ENCODE assay signal across 9 cellular contexts in genomic region chr11:96393753-96394348, GRCh38. TPM values are rescaled to one million over a fixed set of nuclear protein-coding genes. Genes with fewer than 3 reads are reported as not detected.
DNase-seq lines count a peak whose midpoint lies in the region; ATAC-seq, FAIRE-seq and TF ChIP-seq lines count a peak whose summit lies in the region.
"Had no signal": no experiment of that assay in that cellular context is flagged by ENCODE, and none has a peak within 500 bp of the region (broad histone marks: within the 10 kb centered on the region; RNA-seq: fewer than 3 reads in every experiment).

No MANE protein-coding gene starts in this region.

- TF ChIP-seq EP300 in K562 (IDR thresholded peaks at IDR 0.05; ENCODE audit: low read length): no peak
- TF ChIP-seq EP300 in HepG2 (IDR thresholded peaks at IDR 0.05; ENCODE audit: low read depth in 2 of 2, low read length in 2 of 2): no peak
- no peak for TF ChIP-seq EP300 in HepG2 (CRISPR knock-in tag; IDR thresholded peaks at IDR 0.05; ENCODE audit: borderline replicate concordance)

- H3K4me3 ChIP-seq in K562 (no peak overlapping the region), HepG2 (replicated peaks in 1 of 3; ENCODE audit: insufficient read depth in 1 of 3, low read depth in 2 of 3, low read length in 3 of 3) (no peak overlapping the region; a peak in 1 of 6 replicates)

- peak; percentile 55 for DNase-seq in GM03348 (ENCODE audit: low spot score)
- peak; percentile 36 for DNase-seq in NCI-H1105 (lab: John Stamatoyannopoulos, UW)
- peak; percentile 22 to 57 (median 30) for DNase-seq in K562 (ENCODE audit: extremely low read depth in 1 of 4, low spot score in 3 of 4)
- DNase-seq in HepG2 (ENCODE audit: low spot score): peak; percentile 44
- no peak for DNase-seq in activated naive CD8-positive, alpha-beta T cell treated with anti-CD3 and anti-CD28 coated beads for 36 hours
- no peak for DNase-seq in stimulated activated naive CD8-positive, alpha-beta T cell treated with anti-CD3 and anti-CD28 coated beads, Interleukin-15, amount 100 ng/mL, for 72 hours

- H3K9me3 ChIP-seq in K562 (replicated peaks; ENCODE audit: control insufficient read depth, insufficient read depth, low read depth, low read length): peaks cover 10% of the 10 kb centered on the region; the same call in 1 of the 2 replicates
- peaks cover 11% of the 10 kb centered on the region; the same call in 1 of the 2 replicates for H3K9me3 ChIP-seq in HepG2 (ENCODE audit: low read length)

- POLR2A ChIA-PET in K562 (lab: Yijun Ruan, JAX) (interaction anchor here (1.2 kb wide), 1 partner anchor 8 kb away, joined by 3 read pairs; no protein-coding TSS in a partner anchor), HepG2 (lab: Yijun Ruan, JAX) (interaction anchor here (1.8 kb wide), 1 partner anchor 545 kb away, joined by 4 read pairs; no protein-coding TSS in a partner anchor)

- H2AFZ ChIP-seq in K562 (ENCODE audit: low read depth, low read length) (no peak overlapping the region), HepG2 (ENCODE audit: low read length) (no peak overlapping the region)

- intact Hi-C loops in K562 (cut with micrococcal nuclease): loop anchor here (2.0 to 5.0 kb wide), 3 partner anchors 152 to 557 kb away; no protein-coding TSS in a partner anchor
- intact Hi-C loops in HepG2 (cut with micrococcal nuclease; ENCODE audit: unreplicated experiment): loop anchor here (1.0 to 2.0 kb wide), 4 partner anchors 303 to 558 kb away; no protein-coding TSS in a partner anchor

- TF ChIP-seq POLR2A in K562 (conservative IDR thresholded peaks at IDR 0.05) (no peak), HepG2 (IDR thresholded peaks at IDR 0.05; ENCODE audit: insufficient read depth in 1 of 2, low read depth in 2 of 2, low read length in 2 of 2) (no peak)

- ATAC-seq in K562 (no peak), HepG2 (no peak), HG03139 (IDR thresholded peaks at IDR 0.05; ENCODE audit: unreplicated experiment) (no peak)
- no peak for ATAC-seq in stimulated activated naive CD8-positive, alpha-beta T cell treated with anti-CD3 and anti-CD28 coated beads, Interleukin-15, amount 100 ng/mL, for 72 hours

- H3K27ac Mint-ChIP-seq in activated naive CD8-positive, alpha-beta T cell treated with anti-CD3 and anti-CD28 coated beads for 36 hours: no peak overlapping the region
- peak overlapping the region in 1 of 2 donors; percentile 30 for H3K27ac Mint-ChIP-seq in stimulated activated naive CD8-positive, alpha-beta T cell treated with anti-CD3 and anti-CD28 coated beads, Interleukin-15, amount 100 ng/mL, for 72 hours
- H3K27ac Mint-ChIP-seq: stimulated activated naive CD8-positive, alpha-beta T cell treated with anti-CD3 and anti-CD28 coated beads, Interleukin-15, Interleukin-2, amounts not matched to agents 100 ng/mL and 50 ng/mL, for 24 hours had no signal

- no peaks in the 10 kb centered on the region for H3K27me3 ChIP-seq in K562 (ENCODE audit: control insufficient read depth in 2 of 2, insufficient read depth in 2 of 2, low read length in 2 of 2)
- no peaks in the 10 kb centered on the region for H3K27me3 ChIP-seq in HepG2 (ENCODE audit: control insufficient read depth in 1 of 2, insufficient read depth in 2 of 2, low read length in 2 of 2)

- H4K20me1 ChIP-seq in K562 (replicated peaks; ENCODE audit: control insufficient read depth, insufficient read depth, low read length) (no peaks in the 10 kb centered on the region), HepG2 (ENCODE audit: insufficient read depth, low read length) (no peaks in the 10 kb centered on the region)

- H3K27me3 Mint-ChIP-seq in activated naive CD8-positive, alpha-beta T cell treated with anti-CD3 and anti-CD28 coated beads for 36 hours: no peaks in the 10 kb centered on the region
- H3K27me3 Mint-ChIP-seq in stimulated activated naive CD8-positive, alpha-beta T cell treated with anti-CD3 and anti-CD28 coated beads, Interleukin-15, amount 100 ng/mL, for 72 hours: no peaks in the 10 kb centered on the region
- H3K27me3 Mint-ChIP-seq: stimulated activated naive CD8-positive, alpha-beta T cell treated with anti-CD3 and anti-CD28 coated beads, Interleukin-15, Interleukin-2, amounts not matched to agents 100 ng/mL and 50 ng/mL, for 24 hours had no signal

- BruUV-seq in K562 (replicated peaks; lab: Mats Ljungman, UMichigan) (no TSS peak), HepG2 (replicated peaks; lab: Mats Ljungman, UMichigan) (no TSS peak)

- CTCF ChIA-PET in K562 (lab: Yijun Ruan, JAX; ENCODE audit: low intra/inter-chr PET ratio): interaction anchor here (0.7 kb wide), 1 partner anchor 305 kb away, joined by 4 read pairs; no protein-coding TSS in a partner anchor
- CTCF ChIA-PET in HepG2 (lab: Yijun Ruan, JAX; ENCODE audit: low intra/inter-chr PET ratio, low total read pairs): interaction anchor here (1.1 to 2.5 kb wide), 5 partner anchors 33 to 558 kb away, joined by 3 to 13 read pairs (median 4); no protein-coding TSS in a partner anchor

- FAIRE-seq in K562 (lab: Jason Lieb, UNC) (peak; percentile 48), HepG2 (lab: Jason Lieb, UNC) (peak; percentile 75)

- H3K27ac ChIP-seq in 22Rv1 (no peak overlapping the region), K562 (ENCODE audit: extremely low read depth, low read depth, low read length) (no peak overlapping the region), HepG2 (ENCODE audit: extremely low read length, insufficient read depth, low read length) (no peak overlapping the region)

- H3K9me3 Mint-ChIP-seq in activated naive CD8-positive, alpha-beta T cell treated with anti-CD3 and anti-CD28 coated beads for 36 hours: peaks cover 5% of the 10 kb centered on the region
- no peaks in the 10 kb centered on the region for H3K9me3 Mint-ChIP-seq in stimulated activated naive CD8-positive, alpha-beta T cell treated with anti-CD3 and anti-CD28 coated beads, Interleukin-15, amount 100 ng/mL, for 72 hours

- TF ChIP-seq CTCF in 22Rv1 (IDR thresholded peaks at IDR 0.05) (peak; percentile 85), K562 (IDR thresholded peaks at IDR 0.05 in 2 of 3, conservative IDR thresholded peaks at IDR 0.05 in 1 of 3; ENCODE audit: insufficient read depth in 2 of 3, low read depth in 1 of 3, low read length in 3 of 3) (peak; percentile 64 to 78 (median 67)), HepG2 (CRISPR knock-in tag; IDR thresholded peaks at IDR 0.05) (peak; percentile 68)

- no peak overlapping the region for H3K4me2 ChIP-seq in K562 (ENCODE audit: insufficient read depth, low read length)
- no peak overlapping the region for H3K4me2 ChIP-seq in HepG2 (ENCODE audit: low read depth, low read length)

- 0% methylated on average over 1 of the region's 1 CpG for WGBS in K562 (ENCODE audit: insufficient coverage, low coverage, missing lambda C conversion rate)
- 2% methylated on average over 1 of the region's 1 CpG for WGBS in HepG2 (ENCODE audit: low lambda C conversion rate)

- no peak overlapping the region for H3K4me3 Mint-ChIP-seq in activated naive CD8-positive, alpha-beta T cell treated with anti-CD3 and anti-CD28 coated beads for 36 hours
- H3K4me3 Mint-ChIP-seq in stimulated activated naive CD8-positive, alpha-beta T cell treated with anti-CD3 and anti-CD28 coated beads, Interleukin-15, amount 100 ng/mL, for 72 hours: no peak overlapping the region
- H3K4me3 Mint-ChIP-seq: stimulated activated naive CD8-positive, alpha-beta T cell treated with anti-CD3 and anti-CD28 coated beads, Interleukin-15, Interleukin-2, amounts not matched to agents 100 ng/mL and 50 ng/mL, for 24 hours had no signal

- in situ Hi-C loops in K562 (cut with MboI): no loop called here
- in situ Hi-C loops in HepG2 (cut with HindIII; ENCODE audit: extremely low pct_ligation_motif_present, low pct_unique_long_range_greater_than_20kb): loop anchor here (10.0 kb wide), 1 partner anchor 559 kb away; no protein-coding TSS in a partner anchor

- peaks cover 0 to 4% of the 10 kb centered on the region in 2 experiments; a peak in 1 of 5 replicates for H3K4me1 ChIP-seq in K562 (replicated peaks in 1 of 2; ENCODE audit: control insufficient read depth in 2 of 2, insufficient read depth in 2 of 2, low read length in 2 of 2)
- peaks cover 23% of the 10 kb centered on the region for H3K4me1 ChIP-seq in HepG2 (ENCODE audit: insufficient read depth, low read length)

- H3K4me1 Mint-ChIP-seq in activated naive CD8-positive, alpha-beta T cell treated with anti-CD3 and anti-CD28 coated beads for 36 hours: peaks cover 34% of the 10 kb centered on the region
- H3K4me1 Mint-ChIP-seq in stimulated activated naive CD8-positive, alpha-beta T cell treated with anti-CD3 and anti-CD28 coated beads, Interleukin-15, amount 100 ng/mL, for 72 hours: peaks cover 31% of the 10 kb centered on the region

- H3K36me3 Mint-ChIP-seq in activated naive CD8-positive, alpha-beta T cell treated with anti-CD3 and anti-CD28 coated beads for 36 hours: peaks cover 22% of the 10 kb centered on the region

- TF ChIP-seq RAD21 in K562 (CRISPR knock-in tag; conservative IDR thresholded peaks at IDR 0.05 in 1 of 2, IDR thresholded peaks at IDR 0.05 in 1 of 2) (peak; percentile 60 to 81), HepG2 (CRISPR knock-in tag; IDR thresholded peaks at IDR 0.05) (no peak)

- H3K9ac ChIP-seq in K562 (ENCODE audit: insufficient read depth in 1 of 2, low read depth in 2 of 2, low read length in 2 of 2): no peak overlapping the region
- no peak overlapping the region for H3K9ac ChIP-seq in HepG2 (ENCODE audit: insufficient read depth, low read depth, low read length)

- no peaks in the 10 kb centered on the region for H3K9me1 ChIP-seq in K562 (ENCODE audit: control insufficient read depth, insufficient read depth, low read length)

- H3K79me2 ChIP-seq in K562 (ENCODE audit: control insufficient read depth, insufficient read depth, low read length) (peaks cover 30% of the 10 kb centered on the region), HepG2 (ENCODE audit: insufficient read depth, low read length) (peaks cover 16% of the 10 kb centered on the region)

- H3K36me3 ChIP-seq in K562 (ENCODE audit: control insufficient read depth, insufficient read depth, low read length): peaks cover 6% of the 10 kb centered on the region; the same call in 1 of the 3 replicates
- H3K36me3 ChIP-seq in HepG2 (replicated peaks in 1 of 2; ENCODE audit: control insufficient read depth in 1 of 2, insufficient read depth in 2 of 2, low read length in 2 of 2): no peaks in the 10 kb centered on the region

RNA-seq across cellular contexts. Expression of gene JRKL, which starts 4.0 kb away (rescaled TPM):
- 5.3 and 22.1 TPM in 2 replicates for total RNA-seq in K562 (2011; cell fraction: chromatin; rRNA removed; ENCODE audit: low replicate concordance)
- 3.8 and 4.7 TPM in 2 replicates for total RNA-seq in K562 (2011; cell fraction: nucleolus; rRNA removed)
- total RNA-seq in K562 (2011; cell fraction: nucleoplasm; rRNA removed): 9.4 and 9.8 TPM in 2 replicates
- 4.3 and 4.5 TPM in 2 replicates for total RNA-seq in K562 (2014; rRNA removed)
- 10.4 and 11.5 TPM in 2 replicates for total RNA-seq in K562 (2014; rRNA removed; fragmentation: Illumina TruSeq; extraction: Trizol)
- 6.9 and 8.5 TPM in 2 replicates for total RNA-seq in K562 (2015; rRNA removed; fragmentation: Illumina TruSeq; extraction: Trizol)
- total RNA-seq in K562 (2021): 7.7 and 8.0 TPM in 2 replicates
- 10.5 and 14.8 TPM in 2 replicates for polyA plus RNA-seq in K562 (2011; rRNA removed)
- polyA plus RNA-seq in K562 (2011; cell fraction: cytosol; rRNA removed): 1.3 and 4.6 TPM in 2 replicates
- 6.8 and 9.3 TPM in 2 replicates for polyA plus RNA-seq in K562 (2011; cell fraction: nucleus; rRNA removed)
- polyA plus RNA-seq in K562 (2012): 8.1 and 9.0 TPM in 2 replicates
- polyA plus RNA-seq in K562 (2014; fragmentation: Illumina TruSeq; extraction: Trizol): 10.5 and 11.8 TPM in 2 replicates
- polyA plus RNA-seq in K562 (2014; fragmentation: Nextera tagmentation; extraction: Ambion mirVana): 1 to 10 TPM; 4.8 to 6.8 TPM
- polyA plus RNA-seq in K562 (2014; rRNA removed): 10.0 and 11.0 TPM in 2 replicates
- polyA minus RNA-seq in K562 (2011; rRNA and poly(A)+ RNA removed): 9.9 and 14.1 TPM in 2 replicates
- polyA minus RNA-seq in K562 (2011; cell fraction: cytosol; rRNA and poly(A)+ RNA removed): 2.6 and 3.9 TPM in 2 replicates
- polyA minus RNA-seq in K562 (2011; cell fraction: nucleus; rRNA and poly(A)+ RNA removed): 4.4 and 11.4 TPM in 2 replicates
- 4.5 and 8.6 TPM in 2 replicates for total RNA-seq in HepG2 (2016; rRNA removed; fragmentation: Illumina TruSeq; extraction: Trizol)
- 0.30 and 0.71 TPM in 2 replicates for total RNA-seq in HepG2 (2016; cell fraction: cytosol; rRNA removed; fragmentation: Illumina TruSeq; extraction: Trizol; ENCODE audit: low read depth)
- total RNA-seq in HepG2 (2016; cell fraction: insoluble cytoplasmic fraction; rRNA removed; fragmentation: Illumina TruSeq; extraction: Trizol): 4.8 and 8.5 TPM in 2 replicates
- 2.2 and 2.8 TPM in 2 replicates for total RNA-seq in HepG2 (2016; cell fraction: membrane; rRNA removed; fragmentation: Illumina TruSeq; extraction: Trizol)
- total RNA-seq in HepG2 (2016; cell fraction: nucleus; rRNA removed; fragmentation: Illumina TruSeq; extraction: Trizol): 5.2 and 5.4 TPM in 2 replicates
- 2.6 and 3.2 TPM in 2 replicates for polyA plus RNA-seq in HepG2 (2011; rRNA removed)
- 1.1 and 2.2 TPM in 2 replicates for polyA plus RNA-seq in HepG2 (2011; cell fraction: cytosol; rRNA removed)
- polyA plus RNA-seq in HepG2 (2011; cell fraction: nucleus; rRNA removed): 2.2 and 3.2 TPM in 2 replicates
- 4.1 and 5.4 TPM in 2 replicates for polyA plus RNA-seq in HepG2 (2012)
- 0.29 and 0.32 TPM in 2 replicates for polyA plus RNA-seq in HepG2 (2016; cell fraction: cytosol; fragmentation: Illumina TruSeq; extraction: Trizol; ENCODE audit: low read depth)
- polyA plus RNA-seq in HepG2 (2016; cell fraction: insoluble cytoplasmic fraction; fragmentation: Illumina TruSeq; extraction: Trizol; ENCODE audit: low read depth): 8.2 TPM in 2 replicates
- 1.4 and 1.8 TPM in 2 replicates for polyA plus RNA-seq in HepG2 (2016; cell fraction: membrane; fragmentation: Illumina TruSeq; extraction: Trizol; ENCODE audit: low read depth)
- 9.1 and 11.5 TPM in 2 replicates for polyA plus RNA-seq in HepG2 (2016; cell fraction: nucleus; fragmentation: Illumina TruSeq; extraction: Trizol; ENCODE audit: insufficient read depth, low read depth)
- 0.62 and 0.96 TPM in 2 replicates for polyA minus RNA-seq in HepG2 (2011; rRNA and poly(A)+ RNA removed; ENCODE audit: low replicate concordance)
- 2.6 and 2.8 TPM in 2 replicates for polyA minus RNA-seq in HepG2 (2011; cell fraction: cytosol; rRNA and poly(A)+ RNA removed)
- polyA minus RNA-seq in HepG2 (2011; cell fraction: nucleus; rRNA and poly(A)+ RNA removed): 5.4 and 6.5 TPM in 2 replicates
- total RNA-seq in activated naive CD8-positive, alpha-beta T cell treated with anti-CD3 and anti-CD28 coated beads for 36 hours: 1 to 10 TPM; 8.5 to 9.7 TPM

RNA-seq across cellular contexts. Expression of gene CCDC82, which starts 4.1 kb away (rescaled TPM):
- total RNA-seq in K562 (2011; cell fraction: chromatin; rRNA removed; ENCODE audit: low replicate concordance): 16.2 and 95.5 TPM in 2 replicates
- total RNA-seq in K562 (2011; cell fraction: nucleolus; rRNA removed): 7.0 and 10.5 TPM in 2 replicates
- 32.7 and 61.0 TPM in 2 replicates for total RNA-seq in K562 (2011; cell fraction: nucleoplasm; rRNA removed)
- total RNA-seq in K562 (2014; rRNA removed) (10.3 and 12.5 TPM in 2 replicates), K562 (2014; rRNA removed; fragmentation: Illumina TruSeq; extraction: Trizol) (24.5 and 36.9 TPM in 2 replicates), K562 (2015; rRNA removed; fragmentation: Illumina TruSeq; extraction: Trizol) (23.7 and 25.7 TPM in 2 replicates), K562 (2021) (16.2 and 16.5 TPM in 2 replicates), HepG2 (2016; rRNA removed; fragmentation: Illumina TruSeq; extraction: Trizol) (19.7 and 23.5 TPM in 2 replicates)
- polyA plus RNA-seq in K562 (2011; rRNA removed) (17.5 and 21.8 TPM in 2 replicates), K562 (2014; fragmentation: Illumina TruSeq; extraction: Trizol) (44.0 and 51.3 TPM in 2 replicates), K562 (2014; fragmentation: Nextera tagmentation; extraction: Ambion mirVana) (10 to 100 TPM; 23.7 to 24.7 TPM), K562 (2014; rRNA removed) (37.2 and 45.7 TPM in 2 replicates), HepG2 (2011; rRNA removed) (21.6 and 25.7 TPM in 2 replicates)
- polyA plus RNA-seq in K562 (2011; cell fraction: cytosol; rRNA removed): 1.9 and 5.6 TPM in 2 replicates
- polyA plus RNA-seq in K562 (2011; cell fraction: nucleus; rRNA removed): 14.6 and 22.5 TPM in 2 replicates
- polyA plus RNA-seq in K562 (2012): 19.3 and 21.7 TPM in 2 replicates
- 19.2 and 20.1 TPM in 2 replicates for polyA minus RNA-seq in K562 (2011; rRNA and poly(A)+ RNA removed)
- polyA minus RNA-seq in K562 (2011; cell fraction: cytosol; rRNA and poly(A)+ RNA removed): 4.2 and 4.4 TPM in 2 replicates
- 26.7 and 39.9 TPM in 2 replicates for polyA minus RNA-seq in K562 (2011; cell fraction: nucleus; rRNA and poly(A)+ RNA removed)
- 1.8 and 2.4 TPM in 2 replicates for total RNA-seq in HepG2 (2016; cell fraction: cytosol; rRNA removed; fragmentation: Illumina TruSeq; extraction: Trizol; ENCODE audit: low read depth)
- 19.1 and 24.0 TPM in 2 replicates for total RNA-seq in HepG2 (2016; cell fraction: insoluble cytoplasmic fraction; rRNA removed; fragmentation: Illumina TruSeq; extraction: Trizol)
- total RNA-seq in HepG2 (2016; cell fraction: membrane; rRNA removed; fragmentation: Illumina TruSeq; extraction: Trizol): 4.7 and 4.9 TPM in 2 replicates
- total RNA-seq in HepG2 (2016; cell fraction: nucleus; rRNA removed; fragmentation: Illumina TruSeq; extraction: Trizol): 39.8 and 47.6 TPM in 2 replicates
- polyA plus RNA-seq in HepG2 (2011; cell fraction: cytosol; rRNA removed): 3.6 and 6.5 TPM in 2 replicates
- 33.4 and 54.2 TPM in 2 replicates for polyA plus RNA-seq in HepG2 (2011; cell fraction: nucleus; rRNA removed)
- polyA plus RNA-seq in HepG2 (2012): 33.3 and 38.3 TPM in 2 replicates
- 0.97 and 1.00 TPM in 2 replicates for polyA plus RNA-seq in HepG2 (2016; cell fraction: cytosol; fragmentation: Illumina TruSeq; extraction: Trizol; ENCODE audit: low read depth)
- 29.2 and 34.9 TPM in 2 replicates for polyA plus RNA-seq in HepG2 (2016; cell fraction: insoluble cytoplasmic fraction; fragmentation: Illumina TruSeq; extraction: Trizol; ENCODE audit: low read depth)
- 2.5 and 3.9 TPM in 2 replicates for polyA plus RNA-seq in HepG2 (2016; cell fraction: membrane; fragmentation: Illumina TruSeq; extraction: Trizol; ENCODE audit: low read depth)
- 90.4 and 109 TPM in 2 replicates for polyA plus RNA-seq in HepG2 (2016; cell fraction: nucleus; fragmentation: Illumina TruSeq; extraction: Trizol; ENCODE audit: insufficient read depth, low read depth)
- polyA minus RNA-seq in HepG2 (2011; rRNA and poly(A)+ RNA removed; ENCODE audit: low replicate concordance): 5.4 and 6.3 TPM in 2 replicates
- 9.4 and 9.6 TPM in 2 replicates for polyA minus RNA-seq in HepG2 (2011; cell fraction: cytosol; rRNA and poly(A)+ RNA removed)
- 91.0 and 94.6 TPM in 2 replicates for polyA minus RNA-seq in HepG2 (2011; cell fraction: nucleus; rRNA and poly(A)+ RNA removed)
- total RNA-seq in activated naive CD8-positive, alpha-beta T cell treated with anti-CD3 and anti-CD28 coated beads for 36 hours: 10 to 100 TPM; 25.0 to 28.3 TPM

RNA-seq across cellular contexts. Expression of gene MAML2, which starts 50.9 kb away (rescaled TPM):
- 8.1 and 14.3 TPM in 2 replicates for total RNA-seq in K562 (2011; cell fraction: chromatin; rRNA removed; ENCODE audit: low replicate concordance)
- 4.3 and 5.0 TPM in 2 replicates for total RNA-seq in K562 (2011; cell fraction: nucleolus; rRNA removed)
- 6.5 and 8.2 TPM in 2 replicates for total RNA-seq in K562 (2011; cell fraction: nucleoplasm; rRNA removed)
- total RNA-seq in K562 (2014; rRNA removed) (5.1 and 5.2 TPM in 2 replicates), K562 (2014; rRNA removed; fragmentation: Illumina TruSeq; extraction: Trizol) (4.6 and 5.5 TPM in 2 replicates), K562 (2015; rRNA removed; fragmentation: Illumina TruSeq; extraction: Trizol) (5.7 and 6.0 TPM in 2 replicates), K562 (2021) (6.2 and 6.6 TPM in 2 replicates), HepG2 (2016; rRNA removed; fragmentation: Illumina TruSeq; extraction: Trizol) (2.3 and 2.9 TPM in 2 replicates)
- polyA plus RNA-seq in K562 (2011; rRNA removed) (4.0 and 4.2 TPM in 2 replicates), K562 (2014; fragmentation: Illumina TruSeq; extraction: Trizol) (5.9 and 6.8 TPM in 2 replicates), K562 (2014; fragmentation: Nextera tagmentation; extraction: Ambion mirVana) (1 to 10 TPM in 1 of 2 experiments, under 1 TPM in 1; 0.79 to 1.5 TPM), K562 (2014; rRNA removed) (3.2 and 4.8 TPM in 2 replicates), HepG2 (2011; rRNA removed) (22.2 and 25.9 TPM in 2 replicates)
- 3.8 and 5.5 TPM in 2 replicates for polyA plus RNA-seq in K562 (2011; cell fraction: cytosol; rRNA removed)
- polyA plus RNA-seq in K562 (2011; cell fraction: nucleus; rRNA removed): 3.6 and 6.4 TPM in 2 replicates
- polyA plus RNA-seq in K562 (2012): 4.9 and 7.6 TPM in 2 replicates
- 9.7 and 12.0 TPM in 2 replicates for polyA minus RNA-seq in K562 (2011; rRNA and poly(A)+ RNA removed)
- 3.5 and 4.2 TPM in 2 replicates for polyA minus RNA-seq in K562 (2011; cell fraction: cytosol; rRNA and poly(A)+ RNA removed)
- polyA minus RNA-seq in K562 (2011; cell fraction: nucleus; rRNA and poly(A)+ RNA removed): 9.8 and 10.5 TPM in 2 replicates
- 1.6 and 1.8 TPM in 2 replicates for total RNA-seq in HepG2 (2016; cell fraction: cytosol; rRNA removed; fragmentation: Illumina TruSeq; extraction: Trizol; ENCODE audit: low read depth)
- total RNA-seq in HepG2 (2016; cell fraction: insoluble cytoplasmic fraction; rRNA removed; fragmentation: Illumina TruSeq; extraction: Trizol): 2.0 and 2.5 TPM in 2 replicates
- total RNA-seq in HepG2 (2016; cell fraction: membrane; rRNA removed; fragmentation: Illumina TruSeq; extraction: Trizol): 1.9 and 2.0 TPM in 2 replicates
- 5.7 and 6.2 TPM in 2 replicates for total RNA-seq in HepG2 (2016; cell fraction: nucleus; rRNA removed; fragmentation: Illumina TruSeq; extraction: Trizol)
- polyA plus RNA-seq in HepG2 (2011; cell fraction: cytosol; rRNA removed): 21.7 and 21.8 TPM in 2 replicates
- polyA plus RNA-seq in HepG2 (2011; cell fraction: nucleus; rRNA removed): 16.4 and 23.7 TPM in 2 replicates
- 9.1 and 11.7 TPM in 2 replicates for polyA plus RNA-seq in HepG2 (2012)
- polyA plus RNA-seq in HepG2 (2016; cell fraction: cytosol; fragmentation: Illumina TruSeq; extraction: Trizol; ENCODE audit: low read depth): 0.03 and 0.08 TPM in 2 replicates
- 3.0 and 3.2 TPM in 2 replicates for polyA plus RNA-seq in HepG2 (2016; cell fraction: insoluble cytoplasmic fraction; fragmentation: Illumina TruSeq; extraction: Trizol; ENCODE audit: low read depth)
- polyA plus RNA-seq in HepG2 (2016; cell fraction: membrane; fragmentation: Illumina TruSeq; extraction: Trizol; ENCODE audit: low read depth): 0.23 TPM in 2 replicates
- 2.7 and 3.2 TPM in 2 replicates for polyA plus RNA-seq in HepG2 (2016; cell fraction: nucleus; fragmentation: Illumina TruSeq; extraction: Trizol; ENCODE audit: insufficient read depth, low read depth)
- 2.5 and 40.0 TPM in 2 replicates for polyA minus RNA-seq in HepG2 (2011; rRNA and poly(A)+ RNA removed; ENCODE audit: low replicate concordance)
- polyA minus RNA-seq in HepG2 (2011; cell fraction: cytosol; rRNA and poly(A)+ RNA removed): 21.3 and 22.0 TPM in 2 replicates
- polyA minus RNA-seq in HepG2 (2011; cell fraction: nucleus; rRNA and poly(A)+ RNA removed): 70.5 and 75.7 TPM in 2 replicates
- total RNA-seq in activated naive CD8-positive, alpha-beta T cell treated with anti-CD3 and anti-CD28 coated beads for 36 hours: 10 to 100 TPM; 14.1 to 14.3 TPM

Comparison
In these comparisons a context has a peak if more than half of its experiments do, and no peak if none do; other contexts are left out.
1. DNase-seq: peak in GM03348 (single experiment), NCI-H1105 (single experiment), K562 (4 of 4) and HepG2 (single experiment); none in activated naive CD8-positive, alpha-beta T cell treated with anti-CD3 and anti-CD28 coated beads for 36 hours (single experiment) and stimulated activated naive CD8-positive, alpha-beta T cell treated with anti-CD3 and anti-CD28 coated beads, Interleukin-15, amount 100 ng/mL, for 72 hours (0 of 2).
2. Peak in every context shown above with its lines, with median percentiles within 50 percentile points of each other: CTCF ChIP-seq.